15 cellular contexts compared by ENCODE assay signal in the genomic region with DNA sequence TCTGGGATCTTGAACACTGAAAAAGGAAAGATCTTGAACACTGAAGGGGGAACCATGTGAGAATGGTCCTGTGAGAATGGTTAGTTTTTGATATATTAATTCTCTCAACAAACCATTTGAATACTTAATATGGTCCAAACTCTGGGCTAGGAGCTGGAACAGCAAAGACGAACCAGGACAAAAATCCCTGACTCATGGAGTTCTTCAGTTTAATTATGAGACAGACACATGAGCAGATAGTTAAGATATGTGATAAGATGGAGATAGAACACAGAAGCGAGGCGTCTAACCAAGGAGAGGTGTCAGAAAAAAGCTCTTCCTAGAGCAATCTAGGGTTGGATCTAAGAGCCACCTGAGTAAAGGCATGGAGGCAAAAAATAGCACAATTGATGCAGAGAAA. TPM values are rescaled to one million over a fixed set of nuclear protein-coding genes. Genes with fewer than 3 reads are reported as not detected.
DNase-seq lines count a peak whose midpoint lies in the region; ATAC-seq and TF ChIP-seq lines count a peak whose summit lies in the region.
"Had no signal": no experiment of that assay in that cellular context is flagged by ENCODE, and none has a peak within 500 bp of the region (broad histone marks: within the 10 kb centered on the region; RNA-seq: fewer than 3 reads in every experiment).

No MANE protein-coding gene starts in this region.

- H3K4me1 ChIP-seq in mononuclear cell (ENCODE audit: insufficient read depth, low read length), result peaks cover 72% of the 10 kb centered on the region
- H3K4me1 ChIP-seq: prostate gland had no signal

- H3K4me1 Mint-ChIP-seq in Calu3 (ENCODE audit: low read depth, unreplicated experiment), result peaks cover 60% of the 10 kb centered on the region
- H3K4me1 Mint-ChIP-seq in activated naive CD8-positive, alpha-beta T cell (ENCODE audit: low read depth), result peaks cover 71% of the 10 kb centered on the region

- BruUV-seq in Calu3 (replicated peaks; lab: Mats Ljungman, UMichigan), result no TSS peak

- no peaks in the 10 kb centered on the region for H3K9me3 Mint-ChIP-seq in Calu3 (ENCODE audit: low read depth, unreplicated experiment)
- no peaks in the 10 kb centered on the region for H3K9me3 Mint-ChIP-seq in activated naive CD8-positive, alpha-beta T cell (ENCODE audit: low read depth)

- peak overlapping the region; percentile 96 for H3K27ac Mint-ChIP-seq in Calu3 (ENCODE audit: unreplicated experiment)
- H3K27ac Mint-ChIP-seq in activated naive CD8-positive, alpha-beta T cell, result peak overlapping the region; percentile 99

- H3K27me3 Mint-ChIP-seq in Calu3 (ENCODE audit: unreplicated experiment), result no peaks in the 10 kb centered on the region
- H3K27me3 Mint-ChIP-seq in activated naive CD8-positive, alpha-beta T cell, result no peaks in the 10 kb centered on the region
- H3K27me3 Mint-ChIP-seq: type B pancreatic cell had no signal

- H3K4me3 Mint-ChIP-seq in Calu3 (ENCODE audit: low read depth, unreplicated experiment), result peak overlapping the region; percentile 92
- peak overlapping the region; percentile 96 for H3K4me3 Mint-ChIP-seq in activated naive CD8-positive, alpha-beta T cell

- H3K27ac ChIP-seq in 22Rv1, result peak overlapping the region; percentile 91; the same call in 1 of the 2 replicates
- H3K27ac ChIP-seq: left ventricle myocardium inferior, prostate gland had no signal

- ATAC-seq in GM18858 (IDR thresholded peaks at IDR 0.05; ENCODE audit: unreplicated experiment), result no peak

- H3K36me3 Mint-ChIP-seq in Calu3 (ENCODE audit: insufficient read depth, unreplicated experiment), result peaks cover 83% of the 10 kb centered on the region
- no peaks in the 10 kb centered on the region for H3K36me3 Mint-ChIP-seq in activated naive CD8-positive, alpha-beta T cell

- intact Hi-C loops in Calu3 (cut with micrococcal nuclease; ENCODE audit: unreplicated experiment), result loop anchor here (5.0 kb wide), 1 partner anchor 147 kb away; no protein-coding TSS in a partner anchor

- no peaks in the 10 kb centered on the region for H3K27me3 ChIP-seq in mononuclear cell (ENCODE audit: insufficient read depth, low read length)

- H3K4me3 ChIP-seq in mononuclear cell (ENCODE audit: low read length), result peak overlapping the region; percentile 55
- H3K4me3 ChIP-seq: prostate gland had no signal

- TF ChIP-seq CTCF in 22Rv1 (IDR thresholded peaks at IDR 0.05) (no peak), Calu3 (IDR thresholded peaks at IDR 0.05; ENCODE audit: unreplicated experiment) (no peak)

- CTCF ChIA-PET in Calu3 (lab: Charles Lee), result interaction anchor here (1.0 to 3.9 kb wide), 3 partner anchors 31 to 147 kb away, joined by 4 to 20 read pairs (median 4); no protein-coding TSS in a partner anchor

- DNase-seq in Calu3 (no peak), HPDE6-E6E7 (ENCODE audit: extremely low spot score) (no peak), GM19240 (ENCODE audit: insufficient read length, low spot score) (no peak), DMS114 treated with DMSO at 0.1 percent for 48 hours (lab: John Stamatoyannopoulos, UW; ENCODE audit: unreplicated experiment) (no peak)
- DNase-seq: COR-L47, dermis blood vessel endothelial cell, left ventricle myocardium inferior had no signal

- H3K9me3 ChIP-seq in mononuclear cell (ENCODE audit: low read depth, low read length), result no peaks in the 10 kb centered on the region
- H3K9me3 ChIP-seq: left ventricle myocardium inferior, prostate gland had no signal

RNA-seq across cellular contexts. Expression of a gene that starts 1.6 kb away (rescaled TPM):
- total RNA-seq in Calu3 (2022) (217 and 293 TPM in 2 replicates), mononuclear cell (28.4 TPM)

RNA-seq across cellular contexts. Expression of a gene that starts 4.1 kb away (rescaled TPM):
- total RNA-seq in Calu3 (2022) (53.2 and 56.6 TPM in 2 replicates), mononuclear cell (8.8 TPM)

RNA-seq across cellular contexts. Expression of a gene that starts 12.2 kb away (rescaled TPM):
- total RNA-seq in Calu3 (2022) (48.4 and 72.1 TPM in 2 replicates), mononuclear cell (0.21 TPM)

RNA-seq across cellular contexts. Expression of a gene that starts 25.2 kb away (rescaled TPM):
- total RNA-seq in Calu3 (2022) (0.92 and 0.95 TPM in 2 replicates), mononuclear cell (0.52 TPM)
- total RNA-seq: glomerular endothelial cell, left ventricle myocardium inferior, RPMI7951 had no signal

RNA-seq across cellular contexts. Expression of a gene that starts 50.5 kb away (rescaled TPM):
- total RNA-seq in Calu3 (2022) (18.4 and 33.6 TPM in 2 replicates), mononuclear cell (47.1 TPM)

Comparison
In these comparisons a context has a peak if more than half of its experiments do, and no peak if none do; other contexts are left out.
1. RNA of a gene that starts 12.2 kb away (total RNA-seq): 48.4 to 72.1 TPM in Calu3; 0.21 TPM in mononuclear cell (single experiment); every median in the first group is over 10 times any median in the second.